Comparison of ENCODE assay signal across 1 cellular context in the genomic region with DNA sequence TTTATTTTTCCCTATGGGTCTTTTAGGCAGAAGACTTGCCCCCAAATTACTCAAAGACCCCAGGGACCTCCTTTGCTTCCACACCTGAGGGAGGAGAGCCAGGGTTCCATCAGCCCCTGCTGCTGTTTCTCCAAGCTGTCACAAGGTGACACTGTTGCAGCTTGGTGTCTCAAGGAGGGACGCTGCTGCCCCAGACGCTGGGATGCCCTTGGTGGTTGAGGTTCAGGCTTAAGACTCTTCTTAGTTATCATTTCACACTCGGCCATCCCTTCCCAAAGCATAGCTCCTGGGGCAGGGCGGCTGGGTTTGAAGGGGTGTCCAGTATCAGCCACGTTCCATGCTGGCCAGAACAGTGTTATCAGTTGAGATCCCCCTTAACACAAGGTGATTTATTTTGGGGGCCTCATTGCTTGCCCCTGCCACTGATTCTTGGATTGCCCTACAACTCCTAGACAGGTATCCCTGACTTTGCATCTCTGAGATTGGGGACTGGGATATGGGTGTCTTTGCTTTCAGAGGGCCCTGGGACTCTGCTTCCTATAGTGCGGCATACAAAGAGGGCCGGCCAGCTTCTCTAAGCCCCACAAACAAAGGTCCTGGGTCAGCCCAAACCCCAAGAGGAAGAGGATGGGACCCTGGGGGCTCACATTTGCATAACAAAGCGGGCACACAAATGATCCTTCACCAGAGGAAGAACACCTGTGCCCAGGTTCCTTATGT.
TF ChIP-seq lines count a peak whose summit lies in the region.

No MANE protein-coding gene starts in this region.

TF ChIP-seq in K562, 482 proteins besides CTCF, POLR2A, EP300 and RAD21:
- TF ChIP-seq RCOR1 (IDR thresholded peaks at IDR 0.05; ENCODE audit: borderline replicate concordance in 1 of 2, low read depth in 2 of 2, low read length in 2 of 2), result 0 out of 4 replicates have a peak, but pooled peaks of 1 of the 2 experiments have one; percentile 40
- TF ChIP-seq MAFG (tag; conservative IDR thresholded peaks at IDR 0.05), result no peak
- TF ChIP-seq, protein P1, sequence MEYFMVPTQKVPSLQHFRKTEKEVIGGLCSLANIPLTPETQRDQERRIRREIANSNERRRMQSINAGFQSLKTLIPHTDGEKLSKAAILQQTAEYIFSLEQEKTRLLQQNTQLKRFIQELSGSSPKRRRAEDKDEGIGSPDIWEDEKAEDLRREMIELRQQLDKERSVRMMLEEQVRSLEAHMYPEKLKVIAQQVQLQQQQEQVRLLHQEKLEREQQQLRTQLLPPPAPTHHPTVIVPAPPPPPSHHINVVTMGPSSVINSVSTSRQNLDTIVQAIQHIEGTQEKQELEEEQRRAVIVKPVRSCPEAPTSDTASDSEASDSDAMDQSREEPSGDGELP (CRISPR knock-in tag; IDR thresholded peaks at IDR 0.05; ENCODE audit: borderline replicate concordance), result 0 out of 2 replicates have a peak, but pooled peaks have one; percentile 23
- TF ChIP-seq CTBP1 (IDR thresholded peaks at IDR 0.05; ENCODE audit: borderline replicate concordance), result peak; percentile 25; the same call in 1 of the 2 replicates
- no peak for TF ChIP-seq GATAD2B (IDR thresholded peaks at IDR 0.05; ENCODE audit: borderline replicate concordance)
- TF ChIP-seq RBM14 (IDR thresholded peaks at IDR 0.05; ENCODE audit: borderline replicate concordance, insufficient read depth, low read depth, low read length), result no peak
- TF ChIP-seq, protein P2, sequence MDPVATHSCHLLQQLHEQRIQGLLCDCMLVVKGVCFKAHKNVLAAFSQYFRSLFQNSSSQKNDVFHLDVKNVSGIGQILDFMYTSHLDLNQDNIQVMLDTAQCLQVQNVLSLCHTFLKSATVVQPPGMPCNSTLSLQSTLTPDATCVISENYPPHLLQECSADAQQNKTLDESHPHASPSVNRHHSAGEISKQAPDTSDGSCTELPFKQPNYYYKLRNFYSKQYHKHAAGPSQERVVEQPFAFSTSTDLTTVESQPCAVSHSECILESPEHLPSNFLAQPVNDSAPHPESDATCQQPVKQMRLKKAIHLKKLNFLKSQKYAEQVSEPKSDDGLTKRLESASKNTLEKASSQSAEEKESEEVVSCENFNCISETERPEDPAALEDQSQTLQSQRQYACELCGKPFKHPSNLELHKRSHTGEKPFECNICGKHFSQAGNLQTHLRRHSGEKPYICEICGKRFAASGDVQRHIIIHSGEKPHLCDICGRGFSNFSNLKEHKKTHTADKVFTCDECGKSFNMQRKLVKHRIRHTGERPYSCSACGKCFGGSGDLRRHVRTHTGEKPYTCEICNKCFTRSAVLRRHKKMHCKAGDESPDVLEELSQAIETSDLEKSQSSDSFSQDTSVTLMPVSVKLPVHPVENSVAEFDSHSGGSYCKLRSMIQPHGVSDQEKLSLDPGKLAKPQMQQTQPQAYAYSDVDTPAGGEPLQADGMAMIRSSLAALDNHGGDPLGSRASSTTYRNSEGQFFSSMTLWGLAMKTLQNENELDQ (CRISPR knock-in tag; IDR thresholded peaks at IDR 0.05; ENCODE audit: borderline replicate concordance), result no peak
- peak; percentile 73; the same call in 1 of the 2 replicates for TF ChIP-seq ARID2 (IDR thresholded peaks at IDR 0.05)
- peak; percentile 16; the same call in 1 of the 2 replicates for TF ChIP-seq JUND (IDR thresholded peaks at IDR 0.05; ENCODE audit: borderline replicate concordance, low read depth, low read length)
- no peak for TF ChIP-seq JUND (tag; IDR thresholded peaks at IDR 0.05; ENCODE audit: borderline replicate concordance, low read depth, low read length)
- TF ChIP-seq, protein P3, sequence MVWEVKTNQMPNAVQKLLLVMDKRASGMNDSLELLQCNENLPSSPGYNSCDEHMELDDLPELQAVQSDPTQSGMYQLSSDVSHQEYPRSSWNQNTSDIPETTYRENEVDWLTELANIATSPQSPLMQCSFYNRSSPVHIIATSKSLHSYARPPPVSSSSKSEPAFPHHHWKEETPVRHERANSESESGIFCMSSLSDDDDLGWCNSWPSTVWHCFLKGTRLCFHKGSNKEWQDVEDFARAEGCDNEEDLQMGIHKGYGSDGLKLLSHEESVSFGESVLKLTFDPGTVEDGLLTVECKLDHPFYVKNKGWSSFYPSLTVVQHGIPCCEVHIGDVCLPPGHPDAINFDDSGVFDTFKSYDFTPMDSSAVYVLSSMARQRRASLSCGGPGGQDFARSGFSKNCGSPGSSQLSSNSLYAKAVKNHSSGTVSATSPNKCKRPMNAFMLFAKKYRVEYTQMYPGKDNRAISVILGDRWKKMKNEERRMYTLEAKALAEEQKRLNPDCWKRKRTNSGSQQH (CRISPR knock-in tag; IDR thresholded peaks at IDR 0.05), result no peak
- TF ChIP-seq, protein P4, sequence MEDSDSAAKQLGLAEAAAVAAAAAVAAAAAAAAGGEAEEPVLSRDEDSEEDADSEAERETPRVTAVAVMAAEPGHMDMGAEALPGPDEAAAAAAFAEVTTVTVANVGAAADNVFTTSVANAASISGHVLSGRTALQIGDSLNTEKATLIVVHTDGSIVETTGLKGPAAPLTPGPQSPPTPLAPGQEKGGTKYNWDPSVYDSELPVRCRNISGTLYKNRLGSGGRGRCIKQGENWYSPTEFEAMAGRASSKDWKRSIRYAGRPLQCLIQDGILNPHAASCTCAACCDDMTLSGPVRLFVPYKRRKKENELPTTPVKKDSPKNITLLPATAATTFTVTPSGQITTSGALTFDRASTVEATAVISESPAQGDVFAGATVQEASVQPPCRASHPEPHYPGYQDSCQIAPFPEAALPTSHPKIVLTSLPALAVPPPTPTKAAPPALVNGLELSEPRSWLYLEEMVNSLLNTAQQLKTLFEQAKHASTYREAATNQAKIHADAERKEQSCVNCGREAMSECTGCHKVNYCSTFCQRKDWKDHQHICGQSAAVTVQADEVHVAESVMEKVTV (CRISPR knock-in tag; IDR thresholded peaks at IDR 0.05), result peak; percentile 61; the same call in 1 of the 2 replicates
- peak; percentile 79 for TF ChIP-seq SMC3 (conservative IDR thresholded peaks at IDR 0.05; ENCODE audit: insufficient read depth, low read depth, low read length)
